In the genomic region with DNA sequence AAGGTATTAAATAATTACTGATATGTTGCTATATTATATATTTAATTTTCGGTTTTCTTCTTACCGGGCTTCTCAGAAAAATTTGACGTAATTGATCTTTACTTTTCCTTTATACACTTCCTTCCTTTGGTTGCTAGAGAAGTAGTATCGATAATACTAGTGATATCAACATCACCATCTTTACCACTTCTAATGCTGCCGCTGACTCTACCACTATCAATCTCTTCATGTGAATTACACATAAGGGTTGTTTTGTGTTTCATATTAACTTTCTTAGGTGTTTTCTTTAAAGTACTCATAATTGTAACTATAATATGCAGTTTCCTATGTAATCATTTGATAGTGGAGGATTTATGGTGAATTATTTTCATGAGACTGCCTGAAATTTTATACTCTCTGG, we compare ENCODE assay signal across 19 cellular contexts. TPM values are rescaled to one million over a fixed set of nuclear protein-coding genes. Genes with fewer than 3 reads are reported as not detected.
DNase-seq lines count a peak whose midpoint lies in the region; ATAC-seq and TF ChIP-seq lines count a peak whose summit lies in the region.
"Had no signal": no experiment of that assay in that cellular context is flagged by ENCODE, and none has a peak within 500 bp of the region (broad histone marks: within the 10 kb centered on the region; RNA-seq: fewer than 3 reads in every experiment).

No MANE protein-coding gene starts in this region.

- peak; percentile 39 to 43 for ATAC-seq in activated T-cell treated with anti-CD3 and anti-CD28 coated beads, Interleukin-2, amount 50 U/mL, for 72 hours (replicated peaks in 1 of 2)
- peak; percentile 42 for ATAC-seq in activated T-helper 17 cell treated with anti-CD3 and anti-CD28 coated beads, Interleukin-2, amount 50 U/mL, for 72 hours (replicated peaks)
- ATAC-seq in natural killer cell (no peak), GM21528 (IDR thresholded peaks at IDR 0.05; ENCODE audit: low FRiP score, unreplicated experiment) (no peak)
- ATAC-seq: heart right ventricle; stimulated activated memory B cell treated with anti-CD40 and anti-IgM and Interleukin-4, amounts not matched to agents 10 μg/mL and 1 μg/mL and 100 μg/mL, for 72 hours had no signal

- H3K27me3 ChIP-seq in MG63: no peaks in the 10 kb centered on the region
- H3K27me3 ChIP-seq: heart right ventricle, transverse colon had no signal

- peaks cover 3 to 5% of the 10 kb centered on the region in 2 donors for H3K9me3 Mint-ChIP-seq in activated T-cell treated with anti-CD3 and anti-CD28 coated beads, Interleukin-2, amount 50 U/mL, for 72 hours
- H3K9me3 Mint-ChIP-seq in activated T-helper 17 cell treated with anti-CD3 and anti-CD28 coated beads, Interleukin-2, amount 50 U/mL, for 72 hours: no peaks in the 10 kb centered on the region
- H3K9me3 Mint-ChIP-seq in natural killer cell: no peaks in the 10 kb centered on the region
- H3K9me3 Mint-ChIP-seq: stimulated activated memory B cell treated with anti-CD40 and anti-IgM and Interleukin-4, amounts not matched to agents 10 μg/mL and 1 μg/mL and 100 μg/mL, for 72 hours had no signal

- H3K4me1 Mint-ChIP-seq in activated T-cell treated with anti-CD3 and anti-CD28 coated beads, Interleukin-2, amount 50 U/mL, for 72 hours (ENCODE audit: low read depth): peaks cover 70% of the 10 kb centered on the region
- peaks cover 36% of the 10 kb centered on the region for H3K4me1 Mint-ChIP-seq in activated T-helper 17 cell treated with anti-CD3 and anti-CD28 coated beads, Interleukin-2, amount 50 U/mL, for 72 hours
- H3K4me1 Mint-ChIP-seq in natural killer cell: peaks cover 42 to 43% of the 10 kb centered on the region in 2 donors

- no peaks in the 10 kb centered on the region for H3K36me3 ChIP-seq in MG63
- H3K36me3 ChIP-seq: heart right ventricle, transverse colon had no signal

- H3K27me3 Mint-ChIP-seq in activated T-cell treated with anti-CD3 and anti-CD28 coated beads, Interleukin-2, amount 50 U/mL, for 72 hours (ENCODE audit: low read depth): no peaks in the 10 kb centered on the region
- H3K27me3 Mint-ChIP-seq in activated T-helper 17 cell treated with anti-CD3 and anti-CD28 coated beads, Interleukin-2, amount 50 U/mL, for 72 hours: no peaks in the 10 kb centered on the region
- peaks cover 0 to 4% of the 10 kb centered on the region in 2 donors for H3K27me3 Mint-ChIP-seq in natural killer cell (ENCODE audit: low read depth in 2 of 2)
- H3K27me3 Mint-ChIP-seq: stimulated activated memory B cell treated with anti-CD40 and anti-IgM and Interleukin-4, amounts not matched to agents 10 μg/mL and 1 μg/mL and 100 μg/mL, for 72 hours had no signal

- peak in 1 of 2 donors; percentile 33 for DNase-seq in activated T-cell treated with anti-CD3 and anti-CD28 coated beads, Interleukin-2, amount 50 U/mL, for 72 hours
- no peak for DNase-seq in activated T-cell treated with anti-CD3 and anti-CD28 coated beads, Interleukin-2, amount 50 U/mL, for 48 hours
- DNase-seq in T follicular helper cell (ENCODE audit: low read depth) (peak; percentile 4), natural killer cell (no peak), MG63 (no peak), medulla oblongata (ENCODE audit: extremely low spot score) (no peak)
- DNase-seq: ACHN; anterior cingulate cortex; cerebellar nuclear complex; GM23248; heart right ventricle; NCI-H1694 treated with DMSO at 0.1 percent for 48 hours; NCI-H345; NK-92 treated with Interleukin-12 subunit alpha and Interleukin-12 subunit beta, amount 100 ng/mL, for 24 hours; transverse colon had no signal

- no peak overlapping the region for H3K4me3 ChIP-seq in MG63
- H3K4me3 ChIP-seq: GM23248, heart right ventricle, transverse colon had no signal

- intact Hi-C loops in natural killer cell (cut with micrococcal nuclease): no loop called here

- H3K9me3 ChIP-seq in MG63: no peaks in the 10 kb centered on the region
- H3K9me3 ChIP-seq: heart right ventricle, transverse colon had no signal

- H3K27ac Mint-ChIP-seq in activated T-cell treated with anti-CD3 and anti-CD28 coated beads, Interleukin-2, amount 50 U/mL, for 72 hours: peak overlapping the region; percentile 94
- peak overlapping the region; percentile 77 for H3K27ac Mint-ChIP-seq in activated T-helper 17 cell treated with anti-CD3 and anti-CD28 coated beads, Interleukin-2, amount 50 U/mL, for 72 hours
- peak overlapping the region; percentile 41 to 83 for H3K27ac Mint-ChIP-seq in natural killer cell
- H3K27ac Mint-ChIP-seq: stimulated activated memory B cell treated with anti-CD40 and anti-IgM and Interleukin-4, amounts not matched to agents 10 μg/mL and 1 μg/mL and 100 μg/mL, for 72 hours had no signal

- H3K4me3 Mint-ChIP-seq in activated T-cell treated with anti-CD3 and anti-CD28 coated beads, Interleukin-2, amount 50 U/mL, for 72 hours: peak overlapping the region; percentile 72 to 88
- H3K4me3 Mint-ChIP-seq in activated T-helper 17 cell treated with anti-CD3 and anti-CD28 coated beads, Interleukin-2, amount 50 U/mL, for 72 hours: peak overlapping the region; percentile 73
- peak overlapping the region; percentile 49 for H3K4me3 Mint-ChIP-seq in natural killer cell
- H3K4me3 Mint-ChIP-seq: stimulated activated memory B cell treated with anti-CD40 and anti-IgM and Interleukin-4, amounts not matched to agents 10 μg/mL and 1 μg/mL and 100 μg/mL, for 72 hours had no signal

- TF ChIP-seq CTCF in natural killer cell (IDR thresholded peaks at IDR 0.05): no peak

- peaks cover 0 to 1% of the 10 kb centered on the region in 2 donors for H3K36me3 Mint-ChIP-seq in activated T-cell treated with anti-CD3 and anti-CD28 coated beads, Interleukin-2, amount 50 U/mL, for 72 hours (ENCODE audit: insufficient read depth in 2 of 2)
- no peaks in the 10 kb centered on the region for H3K36me3 Mint-ChIP-seq in activated T-helper 17 cell treated with anti-CD3 and anti-CD28 coated beads, Interleukin-2, amount 50 U/mL, for 72 hours (ENCODE audit: low read depth)
- H3K36me3 Mint-ChIP-seq in natural killer cell: no peaks in the 10 kb centered on the region
- H3K36me3 Mint-ChIP-seq: stimulated activated memory B cell treated with anti-CD40 and anti-IgM and Interleukin-4, amounts not matched to agents 10 μg/mL and 1 μg/mL and 100 μg/mL, for 72 hours had no signal

RNA-seq across cellular contexts. Expression of a gene that starts 30.9 kb away (rescaled TPM):
- total RNA-seq in activated T-cell treated with anti-CD3 and anti-CD28 coated beads, Interleukin-2, amount 50 U/mL, for 72 hours: under 1 TPM; 0.29 to 0.72 TPM
- total RNA-seq in activated T-helper 17 cell treated with anti-CD3 and anti-CD28 coated beads, Interleukin-2, amount 50 U/mL, for 72 hours: not detected
- total RNA-seq in natural killer cell: 100 to 1,000 TPM; 364 to 424 (median 392) TPM
- total RNA-seq in MG63 (2014; rRNA removed; shearing (Covaris generic); ENCODE audit: low replicate concordance): 1.8 TPM in 1 of 2 replicates, not detected in the other
- total RNA-seq: GM23248, RPMI7951, transverse colon had no signal

RNA-seq across cellular contexts. Expression of a gene that starts 35.6 kb away (rescaled TPM):
- total RNA-seq in activated T-cell treated with anti-CD3 and anti-CD28 coated beads, Interleukin-2, amount 50 U/mL, for 72 hours: 100 to 1,000 TPM; 126 to 158 TPM
- 100 to 1,000 TPM in 1 of 2 donors, 10 to 100 TPM in 1; 51.8 to 150 TPM for total RNA-seq in activated T-helper 17 cell treated with anti-CD3 and anti-CD28 coated beads, Interleukin-2, amount 50 U/mL, for 72 hours
- total RNA-seq in natural killer cell: 1,000 to 10,000 TPM in 1 of 3 donors, 100 to 1,000 TPM in 2; 739 to 1,541 (median 990) TPM
- not detected in 2 replicates for total RNA-seq in MG63 (2014; rRNA removed; shearing (Covaris generic); ENCODE audit: low replicate concordance)
- total RNA-seq: GM23248, RPMI7951 had no signal

Comparison
In these comparisons a context has a peak if more than half of its experiments do, and no peak if none do; other contexts are left out.
1. ATAC-seq: peak in activated T-cell treated with anti-CD3 and anti-CD28 coated beads, Interleukin-2, amount 50 U/mL, for 72 hours (2 of 2) and activated T-helper 17 cell treated with anti-CD3 and anti-CD28 coated beads, Interleukin-2, amount 50 U/mL, for 72 hours (single experiment); none in natural killer cell (0 of 3) and GM21528 (single experiment).
2. RNA of a gene that starts 30.9 kb away (total RNA-seq): 364 to 424 TPM in natural killer cell; 1.8 TPM in MG63, 0.29 to 0.72 TPM in activated T-cell treated with anti-CD3 and anti-CD28 coated beads, Interleukin-2, amount 50 U/mL, for 72 hours and not detected in activated T-helper 17 cell treated with anti-CD3 and anti-CD28 coated beads, Interleukin-2, amount 50 U/mL, for 72 hours; every median in the first group is over 100 times any median in the second.
3. RNA of a gene that starts 35.6 kb away (total RNA-seq): 739 to 1,541 TPM in natural killer cell, 126 to 158 TPM in activated T-cell treated with anti-CD3 and anti-CD28 coated beads, Interleukin-2, amount 50 U/mL, for 72 hours and 51.8 to 150 TPM in activated T-helper 17 cell treated with anti-CD3 and anti-CD28 coated beads, Interleukin-2, amount 50 U/mL, for 72 hours; not detected in MG63; every median in the first group is over 10 times any median in the second.
4. Peak in every context shown above with its lines, with median percentiles within 50 percentile points of each other: H3K27ac Mint-ChIP-seq and H3K4me3 Mint-ChIP-seq.